ENCODE assay signal across 23 cellular contexts in genomic region chr20:63791497-63792156, GRCh38. TPM values are rescaled to one million over a fixed set of nuclear protein-coding genes. Genes with fewer than 3 reads are reported as not detected.
A peak's percentile ranks its signal among the peaks of the same experiment; 100 is the strongest.
DNase-seq lines count a peak whose midpoint lies in the region; ATAC-seq and TF ChIP-seq lines count a peak whose summit lies in the region.
"Had no signal": no experiment of that assay in that cellular context is flagged by ENCODE, and none has a peak within 500 bp of the region (broad histone marks: within the 10 kb centered on the region; RNA-seq: fewer than 3 reads in every experiment).

No MANE protein-coding gene starts in this region.

- ATAC-seq in Right ventricle myocardium inferior (peak; percentile 15), right lobe of liver (peak; percentile 5 to 54 (median 24)), GM21529 (IDR thresholded peaks at IDR 0.05; ENCODE audit: unreplicated experiment) (no peak), HG02981 (IDR thresholded peaks at IDR 0.05; ENCODE audit: unreplicated experiment) (no peak)
- ATAC-seq: naive thymus-derived CD4-positive, alpha-beta T cell; stimulated activated naive CD8-positive, alpha-beta T cell treated with anti-CD3 and anti-CD28 coated beads, Interleukin-15, Interleukin-2, amounts not matched to agents 100 U/mL and 50 U/mL, for 24 hours had no signal

- WGBS in HUES64, result 83% methylated on average over 23 of the region's 23 CpGs
- 63% methylated on average over 18 of the region's 23 CpGs for WGBS in right lobe of liver (ENCODE audit: insufficient coverage, low coverage, low lambda C conversion rate, missing lambda C conversion rate)
- 53 to 74% (median 68%) methylated on average over 23 of the region's 23 CpGs for WGBS in spleen, 5 donors

- H3K4me3 ChIP-seq in HUES64 (ENCODE audit: low read length), result no peak overlapping the region
- H3K4me3 ChIP-seq in right lobe of liver, result no peak overlapping the region
- no peak overlapping the region for H3K4me3 ChIP-seq in spleen
- H3K4me3 ChIP-seq: upper lobe of left lung had no signal

- no peak overlapping the region for H3K9ac ChIP-seq in HUES64 (ENCODE audit: low read depth, low read length)

- H3K27me3 ChIP-seq in HUES64 (ENCODE audit: insufficient read depth, low read length) (no peaks in the 10 kb centered on the region), right lobe of liver (no peaks in the 10 kb centered on the region), spleen (replicated peaks in 1 of 7) (peaks cover 0 to 14% (median 0%) of the 10 kb centered on the region in 7 donors)
- H3K27me3 ChIP-seq: upper lobe of left lung had no signal

- DNase-seq in Right ventricle myocardium inferior (ENCODE audit: missing footprints), result peak; percentile 76
- DNase-seq in right lobe of liver, result peak in 1 of 3 donors; percentile 58
- DNase-seq in spleen, result no peak
- no peak for DNase-seq in central memory CD4-positive, alpha-beta T cell
- DNase-seq: activated CD4-positive, alpha-beta memory T cell treated with anti-CD3 and anti-CD28 coated beads for 36 hours; activated naive CD4-positive, alpha-beta T cell treated with Interleukin-2 at 50 U/mL for 16 hours; activated T-cell treated with anti-CD3 and anti-CD28 coated beads, Interleukin-2, amount 50 U/mL, for 1 hour; aorta; CD8-positive, alpha-beta memory T cell; DND-41; foreskin melanocyte; naive thymus-derived CD4-positive, alpha-beta T cell; NCI-H1417 treated with DMSO at 0.1 percent for 48 hours; NCI-H2171 treated with DMSO at 0.1 percent for 48 hours; NCI-H69; SHP77; stimulated activated naive CD8-positive, alpha-beta T cell treated with anti-CD3 and anti-CD28 coated beads, Interleukin-15, Interleukin-2, amounts not matched to agents 100 U/mL and 50 U/mL, for 24 hours; T-helper 1 cell had no signal

- TF ChIP-seq CTCF in right lobe of liver (IDR thresholded peaks at IDR 0.05) (no peak), spleen (IDR thresholded peaks at IDR 0.05 in 8 of 11, conservative IDR thresholded peaks at IDR 0.05 in 3 of 11) (no peak)

- H3K36me3 ChIP-seq in HUES64 (ENCODE audit: insufficient read depth, low read length) (peaks cover 16% of the 10 kb centered on the region), right lobe of liver (no peaks in the 10 kb centered on the region), spleen (peaks cover 0 to 14% (median 5%) of the 10 kb centered on the region in 6 donors)

- intact Hi-C loops in Right ventricle myocardium inferior (cut with DNase I), result no loop called here
- intact Hi-C loops in right lobe of liver (cut with DNase I), result no loop called here
- intact Hi-C loops in spleen (cut with DNase I; ENCODE audit: low total_unique reads), result no loop called here

- TF ChIP-seq POLR2A in right lobe of liver (IDR thresholded peaks at IDR 0.05) (no peak), spleen (IDR thresholded peaks at IDR 0.05) (no peak)

- H3K9me3 ChIP-seq in HUES64 (ENCODE audit: insufficient read depth, low read depth, low read length) (no peaks in the 10 kb centered on the region), right lobe of liver (no peaks in the 10 kb centered on the region), spleen (no peaks in the 10 kb centered on the region)
- H3K9me3 ChIP-seq: upper lobe of left lung had no signal

- H3K27ac ChIP-seq in HUES64 (ENCODE audit: low read depth, low read length) (peak overlapping the region; percentile 18; the same call in 1 of the 2 replicates), right lobe of liver (peak overlapping the region in 2 of 3 donors; percentile 29 to 43), spleen (peak overlapping the region; percentile 29 to 83 (median 76))
- H3K27ac ChIP-seq: VCaP had no signal

- H3K4me1 ChIP-seq in HUES64 (ENCODE audit: insufficient read depth, low read length), result no peaks in the 10 kb centered on the region
- peaks cover 0 to 5% (median 0%) of the 10 kb centered on the region in 4 donors for H3K4me1 ChIP-seq in right lobe of liver
- peaks cover 18 to 86% (median 59%) of the 10 kb centered on the region in 6 donors for H3K4me1 ChIP-seq in spleen

RNA-seq across cellular contexts. Expression of gene ZBTB46, which starts 39.4 kb away (rescaled TPM):
- 5.9 TPM for polyA plus RNA-seq in HUES64 (2013, experiment 1 of 2)
- 8.4 TPM for polyA plus RNA-seq in HUES64 (2013, experiment 2 of 2)
- total RNA-seq in Right ventricle myocardium inferior (13.8 TPM), right lobe of liver (1 to 10 TPM; 1.2 to 4.2 (median 2.4) TPM), spleen (10 to 100 TPM; 27.6 to 76.5 (median 35.9) TPM)
- 10 to 100 TPM in 1 of 3 donors, 1 to 10 TPM in 2; 3.6 to 14.7 (median 4.7) TPM for polyA plus RNA-seq in spleen

RNA-seq across cellular contexts. Expression of gene SLC2A4RG, which starts 52.1 kb away (rescaled TPM):
- polyA plus RNA-seq in HUES64 (2013, experiment 1 of 2), result 26.3 TPM
- 34.2 TPM for polyA plus RNA-seq in HUES64 (2013, experiment 2 of 2)
- total RNA-seq in Right ventricle myocardium inferior, result 97.4 TPM
- total RNA-seq in right lobe of liver, result 100 to 1,000 TPM in 2 of 6 experiments, 10 to 100 TPM in 4; 36.0 to 180 (median 73.8) TPM
- total RNA-seq in spleen, result 100 to 1,000 TPM in 1 of 7 donors, 10 to 100 TPM in 6; 39.9 to 107 (median 64.8) TPM
- 10 to 100 TPM; 27.5 to 44.0 (median 34.3) TPM for polyA plus RNA-seq in spleen

RNA-seq across cellular contexts. Expression of gene LIME1, which starts 55.2 kb away (rescaled TPM):
- 4.9 TPM for polyA plus RNA-seq in HUES64 (2013, experiment 1 of 2)
- 3.9 TPM for polyA plus RNA-seq in HUES64 (2013, experiment 2 of 2)
- total RNA-seq in Right ventricle myocardium inferior (1.6 TPM), right lobe of liver (100 to 1,000 TPM in 2 of 6 experiments, 10 to 100 TPM in 4; 37.0 to 118 (median 65.5) TPM), spleen (10 to 100 TPM; 24.0 to 93.4 (median 39.0) TPM)
- polyA plus RNA-seq in spleen, result 10 to 100 TPM; 56.2 to 96.6 (median 80.4) TPM

Comparison
In these comparisons a context has a peak if more than half of its experiments do, and no peak if none do; other contexts are left out.
1. H3K27ac ChIP-seq: peak in every context shown above with its lines; median percentile 76 in spleen; 36 in right lobe of liver; 18 in HUES64.
2. ATAC-seq: peak in Right ventricle myocardium inferior (single experiment) and right lobe of liver (4 of 4); none in GM21529 (single experiment) and HG02981 (single experiment).